In genomic region chr2:236415706-236416493, GRCh38 we compare ENCODE assay signal across 34 cellular contexts.
"Had no signal": no experiment of that assay in that cellular context is flagged by ENCODE, and none has a peak within 500 bp of the region (broad histone marks: within the 10 kb centered on the region; RNA-seq: fewer than 3 reads in every experiment).

No MANE protein-coding gene starts in this region.

- H3K4me1 Mint-ChIP-seq: activated CD4-positive, alpha-beta T cell treated with anti-CD3 and anti-CD28 coated beads for 36 hours; activated naive CD8-positive, alpha-beta T cell treated with anti-CD3 and anti-CD28 coated beads for 36 hours; central memory CD8-positive, alpha-beta T cell had no signal

- H3K4me2 ChIP-seq: SK-N-SH had no signal

- H3K9me3 ChIP-seq: Peyer's patch, SJSA1, SK-N-SH had no signal

- H3K4me3 ChIP-seq: cardiac muscle cell, Peyer's patch, SJSA1 had no signal

- ATAC-seq: activated CD4-positive, alpha-beta T cell treated with anti-CD3 and anti-CD28 coated beads for 36 hours; activated CD4-positive, CD25-positive, alpha-beta regulatory T cell treated with anti-CD3 and anti-CD28 coated beads, Interleukin-2, amount 50 U/mL, for 24 hours; PC-3 had no signal

- H3K4me1 ChIP-seq: Peyer's patch, SJSA1 had no signal

- H3K27ac Mint-ChIP-seq: activated CD4-positive, alpha-beta memory T cell treated with anti-CD3 and anti-CD28 coated beads for 36 hours; activated CD4-positive, alpha-beta T cell treated with anti-CD3 and anti-CD28 coated beads for 36 hours; activated naive CD8-positive, alpha-beta T cell treated with anti-CD3 and anti-CD28 coated beads for 36 hours; T-helper 1 cell treated with Interleukin-12 subunit alpha and Interleukin-12 subunit beta and Interleukin-4 antibody, amounts not matched to agents 30 μg/mL and 1 μg/mL, for 36 hours; T-helper 2 cell treated with Interferon-gamma antibody and Interleukin-4, amounts not matched to agents 5 μg/mL and 100 μg/mL, for 36 hours had no signal

- H3K36me3 Mint-ChIP-seq: activated CD4-positive, alpha-beta memory T cell treated with anti-CD3 and anti-CD28 coated beads for 36 hours had no signal

- FAIRE-seq: TTC549 had no signal

- DNase-seq: activated CD4-positive, alpha-beta memory T cell treated with anti-CD3 and anti-CD28 coated beads for 36 hours; activated CD4-positive, alpha-beta T cell treated with anti-CD3 and anti-CD28 coated beads for 36 hours; activated CD4-positive, alpha-beta T cell treated with anti-CD3 and anti-CD28 coated beads, Interleukin-2, amount 50 U/mL, for 1 hour; activated CD8-positive, alpha-beta memory T cell treated with anti-CD3 and anti-CD28 coated beads, Interleukin-2, amount 50 U/mL, for 4 hours; activated effector memory CD4-positive, alpha-beta T cell treated with Interleukin-2 at 50 U/mL for 16 hours; activated naive CD4-positive, alpha-beta T cell treated with anti-CD3 and anti-CD28 coated beads, Interleukin-2, amount 50 U/mL, for 16 hours; activated naive CD8-positive, alpha-beta T cell treated with anti-CD3 and anti-CD28 coated beads for 36 hours; activated T-cell treated with anti-CD3 and anti-CD28 coated beads for 4 hours; activated T-cell treated with anti-CD3 and anti-CD28 coated beads, Interleukin-2, amount 50 U/mL, for 48 hours; amniotic stem cell; aorta; KG1; MM.1S; MV-4-11; NCI-H1092; NCI-H1417; NCI-H187 treated with DMSO at 0.1 percent for 48 hours; NCI-H2081; NCI-H345; NCI-H524 treated with DMSO at 0.1 percent for 48 hours; NCI-H748 treated with DMSO at 0.1 percent for 48 hours; NK-92 treated with Interleukin-12 subunit alpha and Interleukin-12 subunit beta, amount 100 ng/mL, for 24 hours; PC-3; Peyer's patch; RPMI8226; SHP77 treated with DMSO at 0.1 percent for 48 hours; SK-N-SH had no signal

- H3K27me3 Mint-ChIP-seq: activated naive CD8-positive, alpha-beta T cell treated with anti-CD3 and anti-CD28 coated beads for 36 hours had no signal

- H3K9me3 Mint-ChIP-seq: activated CD4-positive, alpha-beta memory T cell treated with anti-CD3 and anti-CD28 coated beads for 36 hours had no signal

- H3K27ac ChIP-seq: cardiac muscle cell, Peyer's patch, SJSA1 had no signal

- H3K4me3 Mint-ChIP-seq: activated CD4-positive, alpha-beta memory T cell treated with anti-CD3 and anti-CD28 coated beads for 36 hours; activated CD4-positive, alpha-beta T cell treated with anti-CD3 and anti-CD28 coated beads for 36 hours; activated naive CD8-positive, alpha-beta T cell treated with anti-CD3 and anti-CD28 coated beads for 36 hours; central memory CD8-positive, alpha-beta T cell; T-helper 1 cell treated with Interleukin-12 subunit alpha and Interleukin-12 subunit beta and Interleukin-4 antibody, amounts not matched to agents 30 μg/mL and 1 μg/mL, for 36 hours; T-helper 2 cell treated with Interferon-gamma antibody and Interleukin-4, amounts not matched to agents 5 μg/mL and 100 μg/mL, for 36 hours had no signal

- H3K27me3 ChIP-seq: cardiac muscle cell, Peyer's patch, SJSA1 had no signal

- H3K9ac ChIP-seq: SK-N-SH had no signal

- H3K36me3 ChIP-seq: cardiac muscle cell, Peyer's patch, SJSA1 had no signal
